ENCODE assay signal across 13 cellular contexts in genomic region chrX:115941388-115941787, GRCh38.
"Had no signal": no experiment of that assay in that cellular context is flagged by ENCODE, and none has a peak within 500 bp of the region (broad histone marks: within the 10 kb centered on the region; RNA-seq: fewer than 3 reads in every experiment).

No MANE protein-coding gene starts in this region.

- H3K36me3 ChIP-seq: ascending aorta, colonic mucosa, left lung, pancreas, thyroid gland had no signal

- H3K27ac ChIP-seq: ascending aorta, cardiac muscle cell, colonic mucosa, left lung, thyroid gland had no signal

- H3K9me3 ChIP-seq: ascending aorta, colonic mucosa, left lung, pancreas, thyroid gland had no signal

- H3K27ac Mint-ChIP-seq: activated CD8-positive, alpha-beta T cell treated with anti-CD3 and anti-CD28 coated beads for 36 hours; mesothelial cell of epicardium; stimulated activated naive CD8-positive, alpha-beta T cell treated with anti-CD3 and anti-CD28 coated beads, Interleukin-15, amount 100 ng/mL, for 72 hours had no signal

- H3K27me3 Mint-ChIP-seq: activated CD8-positive, alpha-beta T cell treated with anti-CD3 and anti-CD28 coated beads for 36 hours; stimulated activated naive CD8-positive, alpha-beta T cell treated with anti-CD3 and anti-CD28 coated beads, Interleukin-15, amount 100 ng/mL, for 72 hours had no signal

- H3K4me1 Mint-ChIP-seq: mesothelial cell of epicardium; neural crest cell; stimulated activated naive CD8-positive, alpha-beta T cell treated with anti-CD3 and anti-CD28 coated beads, Interleukin-15, amount 100 ng/mL, for 72 hours had no signal

- H3K4me1 ChIP-seq: ascending aorta, colonic mucosa, left lung had no signal

- ATAC-seq: activated CD8-positive, alpha-beta T cell treated with anti-CD3 and anti-CD28 coated beads for 36 hours; stimulated activated naive CD8-positive, alpha-beta T cell treated with anti-CD3 and anti-CD28 coated beads, Interleukin-15, amount 100 ng/mL, for 72 hours had no signal

- H3K4me3 Mint-ChIP-seq: activated CD8-positive, alpha-beta T cell treated with anti-CD3 and anti-CD28 coated beads for 36 hours; mesothelial cell of epicardium; neural crest cell; stimulated activated naive CD8-positive, alpha-beta T cell treated with anti-CD3 and anti-CD28 coated beads, Interleukin-15, amount 100 ng/mL, for 72 hours had no signal

- H3K4me3 ChIP-seq: cardiac muscle cell, colonic mucosa, left lung, thyroid gland had no signal

- H3K27me3 ChIP-seq: ascending aorta, cardiac muscle cell, pancreas, thyroid gland had no signal

- H3K9me3 Mint-ChIP-seq: activated CD8-positive, alpha-beta T cell treated with anti-CD3 and anti-CD28 coated beads for 36 hours had no signal

- DNase-seq: foreskin melanocyte; stimulated activated CD4-positive, alpha-beta T cell treated with anti-CD3 and anti-CD28 coated beads, Interleukin-15, amount 100 ng/mL, for 24 hours; stimulated activated CD4-positive, alpha-beta T cell treated with anti-CD3 and anti-CD28 coated beads, Interleukin-4, amount 100 ng/mL, for 4 hours; stimulated activated naive CD8-positive, alpha-beta T cell treated with anti-CD3 and anti-CD28 coated beads, Interleukin-15, amount 100 ng/mL, for 72 hours had no signal
